ENCODE assay signal across 1 cellular context in genomic region chr9:136882109-136882946, GRCh38.
TF ChIP-seq lines count a peak whose summit lies in the region.

No MANE protein-coding gene starts in this region.

TF ChIP-seq in HepG2, 621 proteins besides CTCF, POLR2A, EP300 and RAD21 (continued from another document and continues in another):
- TF ChIP-seq ZBTB10 (CRISPR knock-in tag; IDR thresholded peaks at IDR 0.05; ENCODE audit: borderline replicate concordance) = no peak
- no peak for TF ChIP-seq RFX5 (IDR thresholded peaks at IDR 0.05; ENCODE audit: low read depth, low read length)
- TF ChIP-seq REST (IDR thresholded peaks at IDR 0.05; ENCODE audit: borderline replicate concordance in 1 of 2, low read depth in 1 of 2, low read length in 2 of 2) = no peak
- TF ChIP-seq ZNF782 (CRISPR knock-in tag; IDR thresholded peaks at IDR 0.05; ENCODE audit: borderline replicate concordance) = peak; percentile 48; the same call in 1 of the 2 replicates
- TF ChIP-seq ZFP37 (CRISPR knock-in tag; IDR thresholded peaks at IDR 0.05; ENCODE audit: borderline replicate concordance) = no peak; the same call in 1 of the 2 replicates
- TF ChIP-seq, protein P1, sequence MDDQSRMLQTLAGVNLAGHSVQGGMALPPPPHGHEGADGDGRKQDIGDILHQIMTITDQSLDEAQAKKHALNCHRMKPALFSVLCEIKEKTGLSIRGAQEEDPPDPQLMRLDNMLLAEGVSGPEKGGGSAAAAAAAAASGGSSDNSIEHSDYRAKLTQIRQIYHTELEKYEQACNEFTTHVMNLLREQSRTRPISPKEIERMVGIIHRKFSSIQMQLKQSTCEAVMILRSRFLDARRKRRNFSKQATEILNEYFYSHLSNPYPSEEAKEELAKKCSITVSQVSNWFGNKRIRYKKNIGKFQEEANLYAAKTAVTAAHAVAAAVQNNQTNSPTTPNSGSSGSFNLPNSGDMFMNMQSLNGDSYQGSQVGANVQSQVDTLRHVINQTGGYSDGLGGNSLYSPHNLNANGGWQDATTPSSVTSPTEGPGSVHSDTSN (CRISPR knock-in tag; IDR thresholded peaks at IDR 0.05; ENCODE audit: borderline replicate concordance) = no peak
- peak; percentile 21; the same call in 1 of the 2 replicates for TF ChIP-seq ZMYM2 (CRISPR knock-in tag; IDR thresholded peaks at IDR 0.05)
- TF ChIP-seq, protein P2, sequence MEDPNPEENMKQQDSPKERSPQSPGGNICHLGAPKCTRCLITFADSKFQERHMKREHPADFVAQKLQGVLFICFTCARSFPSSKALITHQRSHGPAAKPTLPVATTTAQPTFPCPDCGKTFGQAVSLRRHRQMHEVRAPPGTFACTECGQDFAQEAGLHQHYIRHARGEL (CRISPR knock-in tag; IDR thresholded peaks at IDR 0.05) = no peak
- no peak for TF ChIP-seq BORCS8-MEF2B (CRISPR knock-in tag; IDR thresholded peaks at IDR 0.05)
- no peak for TF ChIP-seq MTF2 (CRISPR knock-in tag; IDR thresholded peaks at IDR 0.05; ENCODE audit: borderline replicate concordance)
- TF ChIP-seq ZNF660 (CRISPR knock-in tag; IDR thresholded peaks at IDR 0.05; ENCODE audit: borderline replicate concordance, low read depth) = no peak
- no peak for TF ChIP-seq CENPBD1 (CRISPR knock-in tag; IDR thresholded peaks at IDR 0.05; ENCODE audit: borderline replicate concordance, low read depth)
- no peak for TF ChIP-seq NCOA1 (CRISPR knock-in tag; IDR thresholded peaks at IDR 0.05)
- no peak for TF ChIP-seq RFXANK (CRISPR knock-in tag; IDR thresholded peaks at IDR 0.05)
- TF ChIP-seq, protein P3, sequence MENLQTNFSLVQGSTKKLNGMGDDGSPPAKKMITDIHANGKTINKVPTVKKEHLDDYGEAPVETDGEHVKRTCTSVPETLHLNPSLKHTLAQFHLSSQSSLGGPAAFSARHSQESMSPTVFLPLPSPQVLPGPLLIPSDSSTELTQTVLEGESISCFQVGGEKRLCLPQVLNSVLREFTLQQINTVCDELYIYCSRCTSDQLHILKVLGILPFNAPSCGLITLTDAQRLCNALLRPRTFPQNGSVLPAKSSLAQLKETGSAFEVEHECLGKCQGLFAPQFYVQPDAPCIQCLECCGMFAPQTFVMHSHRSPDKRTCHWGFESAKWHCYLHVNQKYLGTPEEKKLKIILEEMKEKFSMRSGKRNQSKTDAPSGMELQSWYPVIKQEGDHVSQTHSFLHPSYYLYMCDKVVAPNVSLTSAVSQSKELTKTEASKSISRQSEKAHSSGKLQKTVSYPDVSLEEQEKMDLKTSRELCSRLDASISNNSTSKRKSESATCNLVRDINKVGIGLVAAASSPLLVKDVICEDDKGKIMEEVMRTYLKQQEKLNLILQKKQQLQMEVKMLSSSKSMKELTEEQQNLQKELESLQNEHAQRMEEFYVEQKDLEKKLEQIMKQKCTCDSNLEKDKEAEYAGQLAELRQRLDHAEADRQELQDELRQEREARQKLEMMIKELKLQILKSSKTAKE (CRISPR knock-in tag; IDR thresholded peaks at IDR 0.05; ENCODE audit: borderline replicate concordance) = peak; percentile 84
- TF ChIP-seq JARID2 (CRISPR knock-in tag; IDR thresholded peaks at IDR 0.05; ENCODE audit: insufficient replicate concordance) = no peak
- peak; percentile 85 for TF ChIP-seq RARA (CRISPR knock-in tag; IDR thresholded peaks at IDR 0.05)
- no peak for TF ChIP-seq ZNF550 (CRISPR knock-in tag; IDR thresholded peaks at IDR 0.05; ENCODE audit: borderline replicate concordance)
- TF ChIP-seq NFYC (CRISPR knock-in tag; IDR thresholded peaks at IDR 0.05) = peak; percentile 66
- TF ChIP-seq YY1 (IDR thresholded peaks at IDR 0.05; ENCODE audit: insufficient read depth, insufficient replicate concordance, low read depth, low read length) = peak; percentile 82
- TF ChIP-seq ZNF20 (CRISPR knock-in tag; IDR thresholded peaks at IDR 0.05) = no peak
- TF ChIP-seq, protein P4, sequence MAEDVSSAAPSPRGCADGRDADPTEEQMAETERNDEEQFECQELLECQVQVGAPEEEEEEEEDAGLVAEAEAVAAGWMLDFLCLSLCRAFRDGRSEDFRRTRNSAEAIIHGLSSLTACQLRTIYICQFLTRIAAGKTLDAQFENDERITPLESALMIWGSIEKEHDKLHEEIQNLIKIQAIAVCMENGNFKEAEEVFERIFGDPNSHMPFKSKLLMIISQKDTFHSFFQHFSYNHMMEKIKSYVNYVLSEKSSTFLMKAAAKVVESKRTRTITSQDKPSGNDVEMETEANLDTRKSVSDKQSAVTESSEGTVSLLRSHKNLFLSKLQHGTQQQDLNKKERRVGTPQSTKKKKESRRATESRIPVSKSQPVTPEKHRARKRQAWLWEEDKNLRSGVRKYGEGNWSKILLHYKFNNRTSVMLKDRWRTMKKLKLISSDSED (CRISPR knock-in tag; IDR thresholded peaks at IDR 0.05) = no peak
- TF ChIP-seq ZNF792 (CRISPR knock-in tag; IDR thresholded peaks at IDR 0.05) = 0 out of 2 replicates have a peak, but pooled peaks have one; percentile 42
- TF ChIP-seq, protein P5, sequence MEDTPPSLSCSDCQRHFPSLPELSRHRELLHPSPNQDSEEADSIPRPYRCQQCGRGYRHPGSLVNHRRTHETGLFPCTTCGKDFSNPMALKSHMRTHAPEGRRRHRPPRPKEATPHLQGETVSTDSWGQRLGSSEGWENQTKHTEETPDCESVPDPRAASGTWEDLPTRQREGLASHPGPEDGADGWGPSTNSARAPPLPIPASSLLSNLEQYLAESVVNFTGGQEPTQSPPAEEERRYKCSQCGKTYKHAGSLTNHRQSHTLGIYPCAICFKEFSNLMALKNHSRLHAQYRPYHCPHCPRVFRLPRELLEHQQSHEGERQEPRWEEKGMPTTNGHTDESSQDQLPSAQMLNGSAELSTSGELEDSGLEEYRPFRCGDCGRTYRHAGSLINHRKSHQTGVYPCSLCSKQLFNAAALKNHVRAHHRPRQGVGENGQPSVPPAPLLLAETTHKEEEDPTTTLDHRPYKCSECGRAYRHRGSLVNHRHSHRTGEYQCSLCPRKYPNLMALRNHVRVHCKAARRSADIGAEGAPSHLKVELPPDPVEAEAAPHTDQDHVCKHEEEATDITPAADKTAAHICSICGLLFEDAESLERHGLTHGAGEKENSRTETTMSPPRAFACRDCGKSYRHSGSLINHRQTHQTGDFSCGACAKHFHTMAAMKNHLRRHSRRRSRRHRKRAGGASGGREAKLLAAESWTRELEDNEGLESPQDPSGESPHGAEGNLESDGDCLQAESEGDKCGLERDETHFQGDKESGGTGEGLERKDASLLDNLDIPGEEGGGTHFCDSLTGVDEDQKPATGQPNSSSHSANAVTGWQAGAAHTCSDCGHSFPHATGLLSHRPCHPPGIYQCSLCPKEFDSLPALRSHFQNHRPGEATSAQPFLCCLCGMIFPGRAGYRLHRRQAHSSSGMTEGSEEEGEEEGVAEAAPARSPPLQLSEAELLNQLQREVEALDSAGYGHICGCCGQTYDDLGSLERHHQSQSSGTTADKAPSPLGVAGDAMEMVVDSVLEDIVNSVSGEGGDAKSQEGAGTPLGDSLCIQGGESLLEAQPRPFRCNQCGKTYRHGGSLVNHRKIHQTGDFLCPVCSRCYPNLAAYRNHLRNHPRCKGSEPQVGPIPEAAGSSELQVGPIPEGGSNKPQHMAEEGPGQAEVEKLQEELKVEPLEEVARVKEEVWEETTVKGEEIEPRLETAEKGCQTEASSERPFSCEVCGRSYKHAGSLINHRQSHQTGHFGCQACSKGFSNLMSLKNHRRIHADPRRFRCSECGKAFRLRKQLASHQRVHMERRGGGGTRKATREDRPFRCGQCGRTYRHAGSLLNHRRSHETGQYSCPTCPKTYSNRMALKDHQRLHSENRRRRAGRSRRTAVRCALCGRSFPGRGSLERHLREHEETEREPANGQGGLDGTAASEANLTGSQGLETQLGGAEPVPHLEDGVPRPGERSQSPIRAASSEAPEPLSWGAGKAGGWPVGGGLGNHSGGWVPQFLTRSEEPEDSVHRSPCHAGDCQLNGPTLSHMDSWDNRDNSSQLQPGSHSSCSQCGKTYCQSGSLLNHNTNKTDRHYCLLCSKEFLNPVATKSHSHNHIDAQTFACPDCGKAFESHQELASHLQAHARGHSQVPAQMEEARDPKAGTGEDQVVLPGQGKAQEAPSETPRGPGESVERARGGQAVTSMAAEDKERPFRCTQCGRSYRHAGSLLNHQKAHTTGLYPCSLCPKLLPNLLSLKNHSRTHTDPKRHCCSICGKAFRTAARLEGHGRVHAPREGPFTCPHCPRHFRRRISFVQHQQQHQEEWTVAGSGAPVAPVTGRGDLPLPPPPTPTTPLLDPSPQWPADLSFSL (CRISPR knock-in tag; IDR thresholded peaks at IDR 0.05) = no peak
- 0 out of 2 replicates have a peak, but pooled peaks have one; percentile 57 for TF ChIP-seq ZNF572 (CRISPR knock-in tag; IDR thresholded peaks at IDR 0.05)
- TF ChIP-seq, protein P6, sequence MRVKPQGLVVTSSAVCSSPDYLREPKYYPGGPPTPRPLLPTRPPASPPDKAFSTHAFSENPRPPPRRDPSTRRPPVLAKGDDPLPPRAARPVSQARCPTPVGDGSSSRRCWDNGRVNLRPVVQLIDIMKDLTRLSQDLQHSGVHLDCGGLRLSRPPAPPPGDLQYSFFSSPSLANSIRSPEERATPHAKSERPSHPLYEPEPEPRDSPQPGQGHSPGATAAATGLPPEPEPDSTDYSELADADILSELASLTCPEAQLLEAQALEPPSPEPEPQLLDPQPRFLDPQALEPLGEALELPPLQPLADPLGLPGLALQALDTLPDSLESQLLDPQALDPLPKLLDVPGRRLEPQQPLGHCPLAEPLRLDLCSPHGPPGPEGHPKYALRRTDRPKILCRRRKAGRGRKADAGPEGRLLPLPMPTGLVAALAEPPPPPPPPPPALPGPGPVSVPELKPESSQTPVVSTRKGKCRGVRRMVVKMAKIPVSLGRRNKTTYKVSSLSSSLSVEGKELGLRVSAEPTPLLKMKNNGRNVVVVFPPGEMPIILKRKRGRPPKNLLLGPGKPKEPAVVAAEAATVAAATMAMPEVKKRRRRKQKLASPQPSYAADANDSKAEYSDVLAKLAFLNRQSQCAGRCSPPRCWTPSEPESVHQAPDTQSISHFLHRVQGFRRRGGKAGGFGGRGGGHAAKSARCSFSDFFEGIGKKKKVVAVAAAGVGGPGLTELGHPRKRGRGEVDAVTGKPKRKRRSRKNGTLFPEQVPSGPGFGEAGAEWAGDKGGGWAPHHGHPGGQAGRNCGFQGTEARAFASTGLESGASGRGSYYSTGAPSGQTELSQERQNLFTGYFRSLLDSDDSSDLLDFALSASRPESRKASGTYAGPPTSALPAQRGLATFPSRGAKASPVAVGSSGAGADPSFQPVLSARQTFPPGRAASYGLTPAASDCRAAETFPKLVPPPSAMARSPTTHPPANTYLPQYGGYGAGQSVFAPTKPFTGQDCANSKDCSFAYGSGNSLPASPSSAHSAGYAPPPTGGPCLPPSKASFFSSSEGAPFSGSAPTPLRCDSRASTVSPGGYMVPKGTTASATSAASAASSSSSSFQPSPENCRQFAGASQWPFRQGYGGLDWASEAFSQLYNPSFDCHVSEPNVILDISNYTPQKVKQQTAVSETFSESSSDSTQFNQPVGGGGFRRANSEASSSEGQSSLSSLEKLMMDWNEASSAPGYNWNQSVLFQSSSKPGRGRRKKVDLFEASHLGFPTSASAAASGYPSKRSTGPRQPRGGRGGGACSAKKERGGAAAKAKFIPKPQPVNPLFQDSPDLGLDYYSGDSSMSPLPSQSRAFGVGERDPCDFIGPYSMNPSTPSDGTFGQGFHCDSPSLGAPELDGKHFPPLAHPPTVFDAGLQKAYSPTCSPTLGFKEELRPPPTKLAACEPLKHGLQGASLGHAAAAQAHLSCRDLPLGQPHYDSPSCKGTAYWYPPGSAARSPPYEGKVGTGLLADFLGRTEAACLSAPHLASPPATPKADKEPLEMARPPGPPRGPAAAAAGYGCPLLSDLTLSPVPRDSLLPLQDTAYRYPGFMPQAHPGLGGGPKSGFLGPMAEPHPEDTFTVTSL (CRISPR knock-in tag; IDR thresholded peaks at IDR 0.05; ENCODE audit: borderline replicate concordance) = peak; percentile 83
- TF ChIP-seq SCMH1 (CRISPR knock-in tag; IDR thresholded peaks at IDR 0.05; ENCODE audit: borderline replicate concordance) = no peak
- peak; percentile 85 for TF ChIP-seq FOXA3 (CRISPR knock-in tag; IDR thresholded peaks at IDR 0.05)
- no peak for TF ChIP-seq CENPX (CRISPR knock-in tag; IDR thresholded peaks at IDR 0.05)
- peak; percentile 64; the same call in 1 of the 2 replicates for TF ChIP-seq ZZZ3 (CRISPR knock-in tag; IDR thresholded peaks at IDR 0.05; ENCODE audit: borderline replicate concordance)
- no peak for TF ChIP-seq ZBTB8A (CRISPR knock-in tag; IDR thresholded peaks at IDR 0.05; ENCODE audit: borderline replicate concordance, low read depth)
- no peak for TF ChIP-seq ZNF773 (CRISPR knock-in tag; IDR thresholded peaks at IDR 0.05; ENCODE audit: borderline replicate concordance)
